Comparison of ENCODE assay signal across 11 cellular contexts in genomic region chr9:33619666-33620404, GRCh38.
DNase-seq lines count a peak whose midpoint lies in the region; ATAC-seq and TF ChIP-seq lines count a peak whose summit lies in the region.
"Had no signal": no experiment of that assay in that cellular context is flagged by ENCODE, and none has a peak within 500 bp of the region (broad histone marks: within the 10 kb centered on the region; RNA-seq: fewer than 3 reads in every experiment).

No MANE protein-coding gene starts in this region.

- no peaks in the 10 kb centered on the region for H3K9me3 ChIP-seq in AG04450 (ENCODE audit: control insufficient read depth, insufficient read depth, low read length)
- H3K9me3 ChIP-seq in fibroblast of lung (ENCODE audit: control insufficient read depth, insufficient read depth, low read depth, low read length), result no peaks in the 10 kb centered on the region
- no peaks in the 10 kb centered on the region for H3K9me3 ChIP-seq in WERI-Rb-1 (ENCODE audit: severe bottlenecking)

- H3K9me2 ChIP-seq in GM23338 (ENCODE audit: insufficient read depth), result peaks cover 5% of the 10 kb centered on the region; the same call in 1 of the 2 replicates

- H3K27ac Mint-ChIP-seq in GM23338, result peak overlapping the region; percentile 90
- H3K27ac Mint-ChIP-seq: activated CD4-positive, alpha-beta T cell treated with anti-CD3 and anti-CD28 coated beads, Interleukin-2, amount 10 ng/mL, durations not matched to agents 7 days and 5 days had no signal

- H4K20me1 ChIP-seq in GM23338 (replicated peaks; ENCODE audit: insufficient read depth), result no peaks in the 10 kb centered on the region
- H4K20me1 ChIP-seq in fibroblast of lung (ENCODE audit: control insufficient read depth, extremely low read depth, insufficient read depth, low read length), result no peaks in the 10 kb centered on the region

- DNase-seq in AG04450 (ENCODE audit: low read depth, low spot score), result peak; percentile 88
- DNase-seq in GM23338 (ENCODE audit: low spot score), result peak; percentile 54
- peak; percentile 73 for DNase-seq in RKO (ENCODE audit: low spot score)
- DNase-seq in fibroblast of lung (ENCODE audit: low read depth in 2 of 2), result peak; percentile 86 to 94
- DNase-seq in WERI-Rb-1, result no peak
- DNase-seq in GM13976 (ENCODE audit: low spot score), result no peak
- no peak for DNase-seq in activated naive CD4-positive, alpha-beta T cell (lab: John Stamatoyannopoulos, UW)
- DNase-seq in GM20000 (ENCODE audit: low spot score), result no peak
- DNase-seq: activated CD4-positive, alpha-beta T cell treated with anti-CD3 and anti-CD28 coated beads, Interleukin-2, amount 10 ng/mL, durations not matched to agents 7 days and 5 days; naive thymus-derived CD4-positive, alpha-beta T cell; NCI-H1417 treated with DMSO at 0.1 percent for 48 hours had no signal

- H3K27me3 ChIP-seq in AG04450 (ENCODE audit: control insufficient read depth, insufficient read depth, low read length) (no peaks in the 10 kb centered on the region), GM23338 (ENCODE audit: insufficient read depth) (no peaks in the 10 kb centered on the region), fibroblast of lung (ENCODE audit: control insufficient read depth, insufficient read depth, low read length) (no peaks in the 10 kb centered on the region), WERI-Rb-1 (ENCODE audit: insufficient read depth, low read depth, severe bottlenecking) (no peaks in the 10 kb centered on the region)

- ATAC-seq in GM23338, result no peak
- ATAC-seq: naive thymus-derived CD4-positive, alpha-beta T cell had no signal

- POLR2A ChIA-PET in AG04450 (lab: Yijun Ruan, JAX), result interaction anchor here (0.6 kb wide), 1 partner anchor 194 kb away, joined by 4 read pairs; no protein-coding TSS in a partner anchor

- no peaks in the 10 kb centered on the region; the same call in 2 of the 3 replicates for H3K36me3 Mint-ChIP-seq in GM23338 (ENCODE audit: low read depth)
- H3K36me3 Mint-ChIP-seq: naive thymus-derived CD4-positive, alpha-beta T cell had no signal

- H3K27me3 Mint-ChIP-seq in GM23338 (ENCODE audit: insufficient read depth, low read depth, poor library complexity), result peaks cover 12% of the 10 kb centered on the region

- no peak overlapping the region for H3K9ac ChIP-seq in fibroblast of lung (ENCODE audit: insufficient read depth, low read length)

- H2AFZ ChIP-seq in GM23338 (no peak overlapping the region), fibroblast of lung (ENCODE audit: low read length) (no peak overlapping the region)

- no peaks in the 10 kb centered on the region for H3K36me3 ChIP-seq in GM23338 (ENCODE audit: insufficient read depth)
- H3K36me3 ChIP-seq in fibroblast of lung (ENCODE audit: control insufficient read depth, insufficient read depth, low read length), result no peaks in the 10 kb centered on the region
- no peaks in the 10 kb centered on the region for H3K36me3 ChIP-seq in WERI-Rb-1

- peaks cover 6% of the 10 kb centered on the region for H3K9me3 Mint-ChIP-seq in GM23338
- H3K9me3 Mint-ChIP-seq: activated CD4-positive, alpha-beta T cell treated with anti-CD3 and anti-CD28 coated beads, Interleukin-2, amount 10 ng/mL, durations not matched to agents 7 days and 5 days; naive thymus-derived CD4-positive, alpha-beta T cell had no signal

- H3K79me2 ChIP-seq in GM23338 (replicated peaks; ENCODE audit: insufficient read depth) (no peaks in the 10 kb centered on the region), fibroblast of lung (ENCODE audit: control insufficient read depth, insufficient read depth, low read length) (no peaks in the 10 kb centered on the region)

- CTCF ChIA-PET in AG04450 (lab: Charles Lee), result interaction anchor here (1.0 to 7.2 kb wide), 3 partner anchors 16 to 103 kb away, joined by 5 to 275 read pairs (median 6); partner anchors contain the start of gene ANKRD18B

- in situ Hi-C loops in GM13976 (cut with MboI; ENCODE audit: low sequenced_read_pairs, unreplicated experiment), result no loop called here

- TF ChIP-seq CTCF in AG04450 (IDR thresholded peaks at IDR 0.05; ENCODE audit: low read depth, low read length) (no peak), GM23338 (conservative IDR thresholded peaks at IDR 0.05; ENCODE audit: low read depth in 2 of 2) (no peak), fibroblast of lung (conservative IDR thresholded peaks at IDR 0.05 in 1 of 2, IDR thresholded peaks at IDR 0.05 in 1 of 2; ENCODE audit: low read depth in 1 of 2, low read length in 2 of 2) (no peak), WERI-Rb-1 (IDR thresholded peaks at IDR 0.05; ENCODE audit: low read depth, low read length) (no peak), GM13976 (IDR thresholded peaks at IDR 0.05; ENCODE audit: borderline replicate concordance, control extremely low read depth, extremely low read depth, insufficient read depth, missing control alignments) (no peak), GM20000 (IDR thresholded peaks at IDR 0.05; ENCODE audit: extremely low read depth, missing control alignments) (no peak)

- H3K4me2 ChIP-seq in GM23338 (no peak overlapping the region), fibroblast of lung (ENCODE audit: extremely low read depth, insufficient read depth, low read length) (no peak overlapping the region)

- H3K4me1 Mint-ChIP-seq in GM23338, result peaks cover 13% of the 10 kb centered on the region; the same call in 2 of the 3 replicates

- H3K4me3 ChIP-seq in AG04450 (ENCODE audit: low read depth, low read length), result no peak overlapping the region
- no peak overlapping the region for H3K4me3 ChIP-seq in GM23338
- no peak overlapping the region for H3K4me3 ChIP-seq in fibroblast of lung (replicated peaks in 1 of 4; ENCODE audit: control extremely low read depth in 1 of 4, insufficient read depth in 1 of 4, low read depth in 3 of 4, low read length in 4 of 4)
- no peak overlapping the region for H3K4me3 ChIP-seq in WERI-Rb-1 (ENCODE audit: low read depth, low read length)

- H3F3A ChIP-seq in GM23338 (replicated peaks; ENCODE audit: low read depth), result no peaks in the 10 kb centered on the region

- H3K4me1 ChIP-seq in GM23338 (ENCODE audit: insufficient read depth) (no peaks in the 10 kb centered on the region), fibroblast of lung (ENCODE audit: control insufficient read depth, extremely low read depth, insufficient read depth, low read length) (peaks cover 3% of the 10 kb centered on the region)

- H3K4me3 Mint-ChIP-seq in GM23338, result no peak overlapping the region
- H3K4me3 Mint-ChIP-seq: activated CD4-positive, alpha-beta T cell treated with anti-CD3 and anti-CD28 coated beads, Interleukin-2, amount 10 ng/mL, durations not matched to agents 7 days and 5 days; naive thymus-derived CD4-positive, alpha-beta T cell had no signal

- H3K27ac ChIP-seq in AG04450 (ENCODE audit: low read depth, low read length) (no peak overlapping the region), GM23338 (ENCODE audit: low read depth) (no peak overlapping the region), fibroblast of lung (ENCODE audit: insufficient read depth, low read length) (no peak overlapping the region), WERI-Rb-1 (no peak overlapping the region)

TF ChIP-seq in GM23338, 12 proteins besides CTCF, POLR2A, EP300 and RAD21 (continues in another document):
- TF ChIP-seq POLR2AphosphoS5 (IDR thresholded peaks at IDR 0.05; ENCODE audit: low read depth) (no peak), ZNF331 (CRISPR knock-in tag; IDR thresholded peaks at IDR 0.05; ENCODE audit: low read depth) (no peak), CREB1 (CRISPR knock-in tag; IDR thresholded peaks at IDR 0.05; ENCODE audit: low read depth) (no peak), ETS1 (IDR thresholded peaks at IDR 0.05) (no peak), ZNF114 (CRISPR knock-in tag; IDR thresholded peaks at IDR 0.05) (no peak), JUNB (IDR thresholded peaks at IDR 0.05; ENCODE audit: unreplicated experiment) (no peak), STAT1 (IDR thresholded peaks at IDR 0.05; ENCODE audit: unreplicated experiment) (no peak), EZH2phosphoT487 (IDR thresholded peaks at IDR 0.05; ENCODE audit: unreplicated experiment) (no peak), REST (IDR thresholded peaks at IDR 0.05; ENCODE audit: unreplicated experiment) (no peak)

Comparison
In these comparisons a context has a peak if more than half of its experiments do, and no peak if none do; other contexts are left out.
1. DNase-seq: peak in AG04450 (single experiment), GM23338 (single experiment), RKO (single experiment) and fibroblast of lung (2 of 2); none in WERI-Rb-1 (single experiment), GM13976 (single experiment), activated naive CD4-positive, alpha-beta T cell (0 of 4) and GM20000 (single experiment).